Comparison of ENCODE assay signal across 18 cellular contexts in genomic region chr5:158975363-158975762, GRCh38.
DNase-seq lines count a peak whose midpoint lies in the region; ATAC-seq and TF ChIP-seq lines count a peak whose summit lies in the region.
"Had no signal": no experiment of that assay in that cellular context is flagged by ENCODE, and none has a peak within 500 bp of the region (broad histone marks: within the 10 kb centered on the region; RNA-seq: fewer than 3 reads in every experiment).

No MANE protein-coding gene starts in this region.

- ATAC-seq in IMR-90 (ENCODE audit: low read depth) (no peak), thoracic aorta (ENCODE audit: insufficient number of reproducible peaks, low FRiP score, low read depth) (no peak), body of pancreas (no peak)

- no peaks in the 10 kb centered on the region for H3K9me3 ChIP-seq in IMR-90 (ENCODE audit: control insufficient read depth, insufficient read depth, low read length)
- no peaks in the 10 kb centered on the region for H3K9me3 ChIP-seq in ascending aorta
- H3K9me3 ChIP-seq in thoracic aorta = no peaks in the 10 kb centered on the region
- no peaks in the 10 kb centered on the region for H3K9me3 ChIP-seq in body of pancreas
- H3K9me3 ChIP-seq: Peyer's patch had no signal

- TF ChIP-seq POLR2A in IMR-90 (IDR thresholded peaks at IDR 0.05; ENCODE audit: low read depth, low read length) (no peak), body of pancreas (IDR thresholded peaks at IDR 0.05) (no peak)

- CTCF ChIA-PET in IMR-90 (lab: Yijun Ruan, JAX) = no interaction called here

- H3K4me2 ChIP-seq in IMR-90 (ENCODE audit: low read depth, low read length) = no peak overlapping the region

- H4K8ac ChIP-seq in IMR-90 (ENCODE audit: low read depth in 2 of 2, low read length in 2 of 2) = no peak overlapping the region

- H3K4ac ChIP-seq in IMR-90 (ENCODE audit: low read depth, low read length) = no peak overlapping the region

- no peak overlapping the region for H3K14ac ChIP-seq in IMR-90 (replicated peaks; ENCODE audit: low read depth, low read length)

- no peak overlapping the region for H3K56ac ChIP-seq in IMR-90 (ENCODE audit: extremely low read depth, insufficient read depth, low read length)

- no peaks in the 10 kb centered on the region for H3K79me1 ChIP-seq in IMR-90 (ENCODE audit: low read depth in 1 of 2, low read length in 2 of 2)

- in situ Hi-C loops in IMR-90 (cut with MboI; ENCODE audit: low sequenced_read_pairs) = no loop called here

- no peaks in the 10 kb centered on the region for H3K27me3 Mint-ChIP-seq in nephron (ENCODE audit: low read depth)

- no peak overlapping the region for H3K18ac ChIP-seq in IMR-90 (ENCODE audit: low read depth, low read length)

- H4K5ac ChIP-seq in IMR-90 (ENCODE audit: low read depth, low read length) = no peak overlapping the region

- H2BK120ac ChIP-seq in IMR-90 (ENCODE audit: low read depth, low read length) = no peak overlapping the region

- no peak overlapping the region for H2AFZ ChIP-seq in IMR-90 (replicated peaks; ENCODE audit: low read length, poor library complexity)

- no peaks in the 10 kb centered on the region for H4K20me1 ChIP-seq in IMR-90 (ENCODE audit: insufficient read depth, low read length)

- peak overlapping the region in 2 of 3 experiments; percentile 13 to 22 for H3K27ac Mint-ChIP-seq in nephron

- H3K27ac ChIP-seq in IMR-90 (ENCODE audit: insufficient read depth, low read length) (no peak overlapping the region), ascending aorta (peak overlapping the region; percentile 35 to 64), thoracic aorta (peak overlapping the region; percentile 33 to 80), body of pancreas (peak overlapping the region in 1 of 4 donors; percentile 19)
- H3K27ac ChIP-seq: Peyer's patch, SK-N-MC had no signal

- no peak overlapping the region for H4K91ac ChIP-seq in IMR-90 (ENCODE audit: insufficient read depth, low read depth, low read length)

- H3K9me3 Mint-ChIP-seq in nephron = no peaks in the 10 kb centered on the region

- H3K23ac ChIP-seq in IMR-90 (ENCODE audit: low read depth, low read length) = no peak overlapping the region

- H2AK5ac ChIP-seq in IMR-90 (ENCODE audit: low read depth, low read length) = no peak overlapping the region

- POLR2A ChIA-PET in IMR-90 (lab: Charles Lee; ENCODE audit: unreplicated experiment) = no interaction called here

- no peak overlapping the region for H2BK15ac ChIP-seq in IMR-90 (ENCODE audit: low read depth, low read length)

- DNase-seq in IMR-90 (no peak), ascending aorta (ENCODE audit: low spot score in 2 of 2) (no peak), thoracic aorta (ENCODE audit: low spot score) (no peak), DMS153 treated with DMSO at 0.1 percent for 48 hours (lab: John Stamatoyannopoulos, UW; ENCODE audit: unreplicated experiment) (no peak), iPS-NIHi11 (ENCODE audit: low spot score) (no peak), body of pancreas (no peak)
- DNase-seq in activated T-cell treated with anti-CD3 and anti-CD28 coated beads, Interleukin-2, amount 50 U/mL, for 48 hours = no peak
- DNase-seq: COR-L47, GF-D8, H7, Kasumi-1, MM.1S, NCI-H2081 treated with DMSO at 0.1 percent for 48 hours, NCI-H69, Peyer's patch, Right ventricle myocardium superior had no signal

- intact Hi-C loops in IMR-90 (cut with micrococcal nuclease) = no loop called here
- intact Hi-C loops in ascending aorta (cut with DNase I) = loop anchor here (5.0 kb wide), 3 partner anchors 72 to 273 kb away; no protein-coding TSS in a partner anchor
- intact Hi-C loops in body of pancreas (cut with DNase I) = no loop called here

- no peak overlapping the region for H3K9ac ChIP-seq in IMR-90 (ENCODE audit: low read depth, low read length)

- TF ChIP-seq CTCF in IMR-90 (conservative IDR thresholded peaks at IDR 0.05; ENCODE audit: low read depth, low read length) = no peak
- no peak for TF ChIP-seq CTCF in ascending aorta (IDR thresholded peaks at IDR 0.05)
- TF ChIP-seq CTCF in nephron (IDR thresholded peaks at IDR 0.05; ENCODE audit: unreplicated experiment in 3 of 3) = no peak
- TF ChIP-seq CTCF in thoracic aorta (IDR thresholded peaks at IDR 0.05) = no peak
- no peak for TF ChIP-seq CTCF in body of pancreas (IDR thresholded peaks at IDR 0.05)

- no peak for TF ChIP-seq RAD21 in IMR-90 (IDR thresholded peaks at IDR 0.05; ENCODE audit: low read length)

- H2AK9ac ChIP-seq in IMR-90 (replicated peaks; ENCODE audit: low read depth, low read length, poor library complexity) = no peak overlapping the region

- WGBS in IMR-90 (ENCODE audit: extremely low coverage in 2 of 2, insufficient read length in 1 of 2), 2 experiments = 100% methylated on average over 1 of the region's 1 CpG; no CpG with 5 or more reads in 1 of the 2 experiments
- WGBS in body of pancreas, 2 donors = 43 to 44% methylated on average over 1 of the region's 1 CpG

- dilution Hi-C loops in IMR-90 (cut with HindIII; ENCODE audit: low sequenced_read_pairs, unreplicated experiment) = no loop called here

- H3K4me1 Mint-ChIP-seq in nephron = peaks cover 39% of the 10 kb centered on the region

- H3K4me1 ChIP-seq in IMR-90 (ENCODE audit: control insufficient read depth, insufficient read depth, low read length) = peaks cover 9% of the 10 kb centered on the region
- peaks cover 7 to 35% of the 10 kb centered on the region in 2 donors for H3K4me1 ChIP-seq in ascending aorta
- peaks cover 36 to 53% of the 10 kb centered on the region in 2 donors for H3K4me1 ChIP-seq in thoracic aorta (ENCODE audit: control insufficient read depth in 1 of 2, low read depth in 2 of 2)
- peaks cover 17% of the 10 kb centered on the region for H3K4me1 ChIP-seq in body of pancreas

- H2BK20ac ChIP-seq in IMR-90 (ENCODE audit: low read depth, low read length) = 0 out of 2 replicates have a peak overlapping the region, but pooled peaks have one; percentile 6

- no peak overlapping the region for H2BK5ac ChIP-seq in IMR-90 (ENCODE audit: low read depth, low read length, poor library complexity, severe bottlenecking)

- H3K4me3 Mint-ChIP-seq in nephron = no peak overlapping the region

- no peaks in the 10 kb centered on the region for H3K9me1 ChIP-seq in IMR-90 (ENCODE audit: insufficient read depth, low read length)

- H3K36me3 Mint-ChIP-seq in nephron (ENCODE audit: low read depth) = no peaks in the 10 kb centered on the region

- no peaks in the 10 kb centered on the region for H3K36me3 ChIP-seq in IMR-90 (ENCODE audit: control insufficient read depth, insufficient read depth, low read length)
- H3K36me3 ChIP-seq in ascending aorta = no peaks in the 10 kb centered on the region
- H3K36me3 ChIP-seq in thoracic aorta = no peaks in the 10 kb centered on the region
- no peaks in the 10 kb centered on the region for H3K36me3 ChIP-seq in body of pancreas (replicated peaks in 1 of 2; ENCODE audit: insufficient read depth in 1 of 2, low read depth in 2 of 2)
- H3K36me3 ChIP-seq: Peyer's patch had no signal

- BruUV-seq in IMR-90 (replicated peaks; lab: Mats Ljungman, UMichigan) = no TSS peak

- H3K27me3 ChIP-seq in IMR-90 (ENCODE audit: control insufficient read depth, insufficient read depth, low read length) (no peaks in the 10 kb centered on the region; the same call in 1 of the 2 replicates), ascending aorta (no peaks in the 10 kb centered on the region), thoracic aorta (replicated peaks; ENCODE audit: insufficient read depth) (no peaks in the 10 kb centered on the region), body of pancreas (no peaks in the 10 kb centered on the region)
- H3K27me3 ChIP-seq: Peyer's patch had no signal

- H3K4me3 ChIP-seq in IMR-90 (ENCODE audit: insufficient read depth, low read depth, low read length) (no peak overlapping the region), ascending aorta (no peak overlapping the region), thoracic aorta (no peak overlapping the region), body of pancreas (no peak overlapping the region)
- H3K4me3 ChIP-seq: Peyer's patch, SK-N-MC had no signal

TF ChIP-seq in IMR-90, 13 proteins besides CTCF, POLR2A, EP300 and RAD21:
- TF ChIP-seq FOS (IDR thresholded peaks at IDR 0.05; ENCODE audit: low read depth, low read length) = no peak
TF ChIP-seq in IMR-90: peak in this region for 0.
